Comparison of ENCODE assay signal across 6 cellular contexts in genomic region chr1:61560385-61560784, GRCh38.
"Had no signal": no experiment of that assay in that cellular context is flagged by ENCODE, and none has a peak within 500 bp of the region (broad histone marks: within the 10 kb centered on the region; RNA-seq: fewer than 3 reads in every experiment).

No MANE protein-coding gene starts in this region.

- H3K27ac ChIP-seq: HL-60, KMS-11 had no signal

- FAIRE-seq: HTR-8/SVneo had no signal

- DNase-seq: IMR-90, KBM-7, KG1 had no signal

- H3K9ac ChIP-seq: KMS-11 had no signal

- H3K4me2 ChIP-seq: KMS-11 had no signal
